12 cellular contexts compared by ENCODE assay signal in the genomic region with DNA sequence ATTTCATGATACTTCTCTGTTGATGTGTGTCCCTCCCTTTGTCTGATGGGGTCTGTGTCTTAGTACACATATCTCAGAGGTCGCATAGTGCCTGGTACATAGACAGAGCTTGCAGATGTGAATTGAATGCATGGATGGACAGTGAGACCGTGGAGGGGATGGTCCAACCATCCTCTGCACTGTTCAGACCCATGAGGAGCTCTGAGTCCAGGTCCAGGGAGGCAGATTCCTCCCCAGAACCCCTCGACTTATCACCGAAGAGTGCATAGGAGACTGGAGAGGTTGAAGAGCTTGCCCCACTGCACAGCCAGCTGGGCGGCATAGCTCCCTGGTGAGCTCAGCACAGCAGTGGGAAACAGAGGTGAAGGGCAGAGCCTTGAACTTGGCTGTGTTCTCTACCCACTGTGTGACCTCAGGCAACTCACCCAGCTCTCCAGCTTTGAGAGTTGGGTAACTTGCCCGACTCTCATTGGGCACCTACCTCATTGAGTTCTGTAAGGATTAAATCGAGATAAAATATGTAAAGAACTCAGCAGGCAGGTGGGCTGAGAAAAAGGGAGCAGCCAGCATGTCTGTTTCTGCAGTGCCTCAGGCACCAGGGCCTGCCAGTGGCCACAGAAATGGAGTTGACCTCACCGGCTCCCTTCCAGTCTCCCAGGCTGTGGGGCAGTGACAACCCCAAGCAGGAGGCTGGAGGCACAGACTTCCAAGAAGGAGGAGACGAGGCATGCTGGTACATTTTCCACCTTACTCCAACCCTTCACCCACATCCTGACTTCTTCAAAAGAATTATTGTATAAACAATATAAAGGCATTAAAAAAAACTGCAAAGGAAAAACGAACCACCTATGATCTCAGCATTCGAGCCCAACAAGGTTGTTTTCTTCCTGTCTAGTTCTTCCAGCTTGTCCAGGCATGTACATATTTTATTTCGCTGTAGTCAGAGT. TPM values are rescaled to one million over a fixed set of nuclear protein-coding genes. Genes with fewer than 3 reads are reported as not detected.
DNase-seq lines count a peak whose midpoint lies in the region; ATAC-seq and TF ChIP-seq lines count a peak whose summit lies in the region.
"Had no signal": no experiment of that assay in that cellular context is flagged by ENCODE, and none has a peak within 500 bp of the region (broad histone marks: within the 10 kb centered on the region; RNA-seq: fewer than 3 reads in every experiment).

No MANE protein-coding gene starts in this region.

- TF ChIP-seq CTCF in RWPE2 (IDR thresholded peaks at IDR 0.05; ENCODE audit: poor library complexity, severe bottlenecking): no peak
- no peak for TF ChIP-seq CTCF in hepatocyte (IDR thresholded peaks at IDR 0.05; ENCODE audit: poor library complexity)

- H3K27me3 ChIP-seq in H7 (ENCODE audit: control insufficient read depth, insufficient read depth, low read length) (no peaks in the 10 kb centered on the region), RWPE2 (ENCODE audit: insufficient read depth, poor library complexity, severe bottlenecking) (no peaks in the 10 kb centered on the region), hepatocyte (no peaks in the 10 kb centered on the region)

- H2AFZ ChIP-seq in hepatocyte: no peak overlapping the region

- no peak overlapping the region for H3K4me3 ChIP-seq in H7 (ENCODE audit: insufficient read depth, low read depth, low read length)
- H3K4me3 ChIP-seq in RWPE2 (ENCODE audit: severe bottlenecking): no peak overlapping the region
- H3K4me3 ChIP-seq in hepatocyte: no peak overlapping the region

- H3K27ac ChIP-seq in RWPE2 (ENCODE audit: poor library complexity, severe bottlenecking) (peak overlapping the region; percentile 95), hepatocyte (peak overlapping the region; percentile 80)

- WGBS in hepatocyte (ENCODE audit: low lambda C conversion rate, missing lambda C conversion rate): 61% methylated on average over 12 of the region's 12 CpGs

- peaks cover 27% of the 10 kb centered on the region for H3K4me1 ChIP-seq in RWPE2 (ENCODE audit: insufficient read depth, poor library complexity, severe bottlenecking)
- peaks cover 12% of the 10 kb centered on the region for H3K4me1 ChIP-seq in hepatocyte (ENCODE audit: insufficient read depth)

- no peaks in the 10 kb centered on the region for H3K36me3 ChIP-seq in H7 (replicated peaks; ENCODE audit: control insufficient read depth, insufficient read depth, low read length)
- H3K36me3 ChIP-seq in RWPE2 (ENCODE audit: low read depth): no peaks in the 10 kb centered on the region
- no peaks in the 10 kb centered on the region for H3K36me3 ChIP-seq in hepatocyte (replicated peaks; ENCODE audit: insufficient read depth, low read depth)

- no peaks in the 10 kb centered on the region for H3K9me2 ChIP-seq in hepatocyte (replicated peaks; ENCODE audit: insufficient read depth)

- H3K79me2 ChIP-seq in hepatocyte: no peaks in the 10 kb centered on the region

- ATAC-seq in RWPE2 (ENCODE audit: low read depth) (peak; percentile 78), sciatic nerve (peak; percentile 48), HG02885 (IDR thresholded peaks at IDR 0.05; ENCODE audit: poor library complexity, unreplicated experiment) (no peak), GM21515 (IDR thresholded peaks at IDR 0.05; ENCODE audit: unreplicated experiment) (no peak)
- ATAC-seq: activated T-cell treated with anti-CD3 and anti-CD28 coated beads, Interleukin-2, amount 50 U/mL, for 72 hours had no signal

- no peaks in the 10 kb centered on the region for H4K20me1 ChIP-seq in hepatocyte (ENCODE audit: insufficient read depth, poor library complexity, severe bottlenecking)

- H3K4me2 ChIP-seq in hepatocyte: no peak overlapping the region

- H3K9me3 ChIP-seq in RWPE2 (ENCODE audit: severe bottlenecking) (no peaks in the 10 kb centered on the region), hepatocyte (ENCODE audit: low read depth) (no peaks in the 10 kb centered on the region)

- intact Hi-C loops in sciatic nerve (cut with DNase I): no loop called here

- DNase-seq in H7 (peak; percentile 39), RWPE2 (ENCODE audit: low spot score) (peak; percentile 86), hepatocyte (ENCODE audit: low spot score) (peak; percentile 35), sciatic nerve (ENCODE audit: low spot score) (no peak), mucosa of gallbladder (ENCODE audit: low spot score) (no peak), COLO668 (lab: John Stamatoyannopoulos, UW; ENCODE audit: unreplicated experiment) (no peak)
- DNase-seq: activated T-cell treated with anti-CD3 and anti-CD28 coated beads, Interleukin-2, amount 50 U/mL, for 72 hours; Calu3; Kasumi-1; T-helper 9 cell had no signal

RNA-seq across cellular contexts. Expression of gene TFRC, which starts 54.1 kb away (rescaled TPM):
- total RNA-seq in H7 (2014; rRNA removed; shearing (Covaris generic)): 70.5 and 80.6 TPM in 2 replicates
- total RNA-seq in hepatocyte (230 and 278 TPM in 2 replicates), sciatic nerve (76.7 TPM), mucosa of gallbladder (154 TPM)
- polyA plus RNA-seq in hepatocyte: 136 and 137 TPM in 2 replicates

Comparison
In these comparisons a context has a peak if more than half of its experiments do, and no peak if none do; other contexts are left out.
1. DNase-seq: peak in H7 (single experiment), RWPE2 (single experiment) and hepatocyte (single experiment); none in sciatic nerve (single experiment), mucosa of gallbladder (single experiment) and COLO668 (single experiment).
2. ATAC-seq: peak in RWPE2 (single experiment) and sciatic nerve (single experiment); none in HG02885 (single experiment) and GM21515 (single experiment).